13 cellular contexts compared by ENCODE assay signal in genomic region chr2:150482667-150483260, GRCh38. TPM values are rescaled to one million over a fixed set of nuclear protein-coding genes. Genes with fewer than 3 reads are reported as not detected.
DNase-seq lines count a peak whose midpoint lies in the region; ATAC-seq and TF ChIP-seq lines count a peak whose summit lies in the region.
"Had no signal": no experiment of that assay in that cellular context is flagged by ENCODE, and none has a peak within 500 bp of the region (broad histone marks: within the 10 kb centered on the region; RNA-seq: fewer than 3 reads in every experiment).

No MANE protein-coding gene starts in this region.

- H3K4me3 ChIP-seq in WI38 (ENCODE audit: low read depth, low read length) (peak overlapping the region; percentile 100), fibroblast of the aortic adventitia (ENCODE audit: low read depth, low read length) (peak overlapping the region; percentile 32), smooth muscle cell (peak overlapping the region; percentile 97)

- TF ChIP-seq CTCF in WI38 (IDR thresholded peaks at IDR 0.05; ENCODE audit: low read depth, low read length) (no peak), fibroblast of the aortic adventitia (IDR thresholded peaks at IDR 0.05; ENCODE audit: insufficient read depth, low read length) (no peak), smooth muscle cell (IDR thresholded peaks at IDR 0.05; ENCODE audit: borderline replicate concordance, insufficient read depth, poor library complexity, severe bottlenecking) (no peak)

- peak overlapping the region; percentile 89 for H3K4me2 ChIP-seq in smooth muscle cell

- no peak overlapping the region for H2AFZ ChIP-seq in smooth muscle cell (ENCODE audit: low read depth)

- peak overlapping the region; percentile 94 for H3K27ac ChIP-seq in smooth muscle cell (ENCODE audit: low read depth)

- peaks cover 93% of the 10 kb centered on the region for H4K20me1 ChIP-seq in smooth muscle cell (ENCODE audit: low read depth)

- no peaks in the 10 kb centered on the region for H3K9me3 ChIP-seq in smooth muscle cell (replicated peaks; ENCODE audit: low read depth)

- H3F3A ChIP-seq in smooth muscle cell (ENCODE audit: low read depth): peaks cover 23% of the 10 kb centered on the region

- H3K4me1 ChIP-seq in smooth muscle cell (ENCODE audit: low read depth): peaks cover 41% of the 10 kb centered on the region

- 75% methylated on average over 5 of the region's 5 CpGs for WGBS in smooth muscle cell (ENCODE audit: low lambda C conversion rate)

- H3K9ac ChIP-seq in smooth muscle cell (ENCODE audit: low read depth): peak overlapping the region; percentile 97

- peaks cover 96% of the 10 kb centered on the region for H3K79me2 ChIP-seq in smooth muscle cell (ENCODE audit: low read depth)

- ATAC-seq in HG02623 (IDR thresholded peaks at IDR 0.05; ENCODE audit: unreplicated experiment): no peak
- no peak for ATAC-seq in HG02885 (IDR thresholded peaks at IDR 0.05; ENCODE audit: poor library complexity, unreplicated experiment)
- ATAC-seq: naive thymus-derived CD4-positive, alpha-beta T cell had no signal

- H3K27me3 ChIP-seq in smooth muscle cell (ENCODE audit: low read depth): no peaks in the 10 kb centered on the region

- no peaks in the 10 kb centered on the region for H3K36me3 ChIP-seq in smooth muscle cell (ENCODE audit: low read depth)

- peak; percentile 26 for DNase-seq in GM04504 (ENCODE audit: low read depth)
- DNase-seq in fibroblast of the aortic adventitia (ENCODE audit: low read depth): peak; percentile 30
- DNase-seq in smooth muscle cell (lab: John Stamatoyannopoulos, UW; ENCODE audit: unreplicated experiment): no peak
- no peak for DNase-seq in SW 1271 (lab: John Stamatoyannopoulos, UW)
- DNase-seq in activated gamma-delta T cell (lab: John Stamatoyannopoulos, UW): no peak
- DNase-seq: activated B cell treated with CpG ODN at 0.5 μM for 24 hours; activated T-cell treated with anti-CD3 and anti-CD28 coated beads, Interleukin-2, amount 50 U/mL, for 1 hour; CD4-positive, alpha-beta memory T cell; naive thymus-derived CD4-positive, alpha-beta T cell; NCI-H1092 had no signal

RNA-seq across cellular contexts. Expression of gene RND3, which starts 4.7 kb away (rescaled TPM):
- total RNA-seq in fibroblast of the aortic adventitia (ENCODE audit: low replicate concordance) (154 and 321 TPM in 2 replicates), smooth muscle cell (256 and 320 TPM in 2 replicates)
- 125 and 163 TPM in 2 replicates for polyA plus RNA-seq in smooth muscle cell
- total RNA-seq: activated B cell treated with CpG ODN at 0.5 μM for 24 hours; CD4-positive, alpha-beta memory T cell; naive thymus-derived CD4-positive, alpha-beta T cell had no signal
- polyA plus RNA-seq: CD4-positive, alpha-beta memory T cell; naive thymus-derived CD4-positive, alpha-beta T cell had no signal

Comparison
In these comparisons a context has a peak if more than half of its experiments do, and no peak if none do; other contexts are left out.
1. DNase-seq: peak in GM04504 (single experiment) and fibroblast of the aortic adventitia (single experiment); none in smooth muscle cell (single experiment), SW 1271 (0 of 2) and activated gamma-delta T cell (single experiment).
2. H3K4me3 ChIP-seq: peak in every context shown above with its lines; median percentile 100 in WI38; 97 in smooth muscle cell; 32 in fibroblast of the aortic adventitia.